In genomic region chr1:44290250-44291094, GRCh38 we compare ENCODE assay signal across 2 cellular contexts.
TF ChIP-seq lines count a peak whose summit lies in the region.

No MANE protein-coding gene starts in this region.

TF ChIP-seq in K562, 482 proteins besides CTCF, POLR2A, EP300 and RAD21 (continued from another document and continues in another):
- TF ChIP-seq, protein P1, sequence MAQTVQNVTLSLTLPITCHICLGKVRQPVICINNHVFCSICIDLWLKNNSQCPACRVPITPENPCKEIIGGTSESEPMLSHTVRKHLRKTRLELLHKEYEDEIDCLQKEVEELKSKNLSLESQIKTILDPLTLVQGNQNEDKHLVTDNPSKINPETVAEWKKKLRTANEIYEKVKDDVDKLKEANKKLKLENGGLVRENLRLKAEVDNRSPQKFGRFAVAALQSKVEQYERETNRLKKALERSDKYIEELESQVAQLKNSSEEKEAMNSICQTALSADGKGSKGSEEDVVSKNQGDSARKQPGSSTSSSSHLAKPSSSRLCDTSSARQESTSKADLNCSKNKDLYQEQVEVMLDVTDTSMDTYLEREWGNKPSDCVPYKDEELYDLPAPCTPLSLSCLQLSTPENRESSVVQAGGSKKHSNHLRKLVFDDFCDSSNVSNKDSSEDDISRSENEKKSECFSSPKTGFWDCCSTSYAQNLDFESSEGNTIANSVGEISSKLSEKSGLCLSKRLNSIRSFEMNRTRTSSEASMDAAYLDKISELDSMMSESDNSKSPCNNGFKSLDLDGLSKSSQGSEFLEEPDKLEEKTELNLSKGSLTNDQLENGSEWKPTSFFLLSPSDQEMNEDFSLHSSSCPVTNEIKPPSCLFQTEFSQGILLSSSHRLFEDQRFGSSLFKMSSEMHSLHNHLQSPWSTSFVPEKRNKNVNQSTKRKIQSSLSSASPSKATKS (CRISPR knock-in tag; IDR thresholded peaks at IDR 0.05): no peak
- TF ChIP-seq ZNF780A (CRISPR knock-in tag; IDR thresholded peaks at IDR 0.05) (no peak), DNMT1 (IDR thresholded peaks at IDR 0.05) (no peak), CEBPB (tag; IDR thresholded peaks at IDR 0.05) (peak; percentile 99), NCOA2 (IDR thresholded peaks at IDR 0.05; ENCODE audit: partially characterized antibody in 2 of 2) (no peak), PATZ1 (CRISPR knock-in tag; IDR thresholded peaks at IDR 0.05; ENCODE audit: borderline replicate concordance) (no peak), E2F6 (IDR thresholded peaks at IDR 0.05; ENCODE audit: borderline replicate concordance in 1 of 2, extremely low read depth in 1 of 2, insufficient read depth in 1 of 2, insufficient read length in 1 of 2, low read depth in 1 of 2, low read length in 1 of 2, poor library complexity in 1 of 2, severe bottlenecking in 1 of 2) (peak; percentile 85 to 87), SNIP1 (IDR thresholded peaks at IDR 0.05; ENCODE audit: low read depth) (no peak), ZNF12 (CRISPR knock-in tag; IDR thresholded peaks at IDR 0.05) (0 out of 2 replicates have a peak, but pooled peaks have one; percentile 41), SNRNP70 (optimal IDR thresholded peaks at IDR 0.05; ENCODE audit: low read depth, low read length) (no peak), RFX7 (CRISPR knock-in tag; IDR thresholded peaks at IDR 0.05) (0 out of 2 replicates have a peak, but pooled peaks have one; percentile 13), MTA3 (IDR thresholded peaks at IDR 0.05; ENCODE audit: borderline replicate concordance) (peak; percentile 85), PTTG1 (tag; IDR thresholded peaks at IDR 0.05; ENCODE audit: low read depth) (no peak), ATF4 (CRISPR knock-in tag; IDR thresholded peaks at IDR 0.05) (peak; percentile 58; the same call in 1 of the 2 replicates), ASH1L (IDR thresholded peaks at IDR 0.05; ENCODE audit: borderline replicate concordance, low read depth, partially characterized antibody) (no peak), TAF7 (tag; IDR thresholded peaks at IDR 0.05) (no peak), POLR2G (IDR thresholded peaks at IDR 0.05; ENCODE audit: low read depth, low read length) (no peak), ZNF699 (CRISPR knock-in tag; IDR thresholded peaks at IDR 0.05; ENCODE audit: insufficient replicate concordance) (no peak), SMARCA5 (IDR thresholded peaks at IDR 0.05) (no peak), JUNB (CRISPR knock-in tag; conservative IDR thresholded peaks at IDR 0.05) (no peak)
- TF ChIP-seq, protein P2, sequence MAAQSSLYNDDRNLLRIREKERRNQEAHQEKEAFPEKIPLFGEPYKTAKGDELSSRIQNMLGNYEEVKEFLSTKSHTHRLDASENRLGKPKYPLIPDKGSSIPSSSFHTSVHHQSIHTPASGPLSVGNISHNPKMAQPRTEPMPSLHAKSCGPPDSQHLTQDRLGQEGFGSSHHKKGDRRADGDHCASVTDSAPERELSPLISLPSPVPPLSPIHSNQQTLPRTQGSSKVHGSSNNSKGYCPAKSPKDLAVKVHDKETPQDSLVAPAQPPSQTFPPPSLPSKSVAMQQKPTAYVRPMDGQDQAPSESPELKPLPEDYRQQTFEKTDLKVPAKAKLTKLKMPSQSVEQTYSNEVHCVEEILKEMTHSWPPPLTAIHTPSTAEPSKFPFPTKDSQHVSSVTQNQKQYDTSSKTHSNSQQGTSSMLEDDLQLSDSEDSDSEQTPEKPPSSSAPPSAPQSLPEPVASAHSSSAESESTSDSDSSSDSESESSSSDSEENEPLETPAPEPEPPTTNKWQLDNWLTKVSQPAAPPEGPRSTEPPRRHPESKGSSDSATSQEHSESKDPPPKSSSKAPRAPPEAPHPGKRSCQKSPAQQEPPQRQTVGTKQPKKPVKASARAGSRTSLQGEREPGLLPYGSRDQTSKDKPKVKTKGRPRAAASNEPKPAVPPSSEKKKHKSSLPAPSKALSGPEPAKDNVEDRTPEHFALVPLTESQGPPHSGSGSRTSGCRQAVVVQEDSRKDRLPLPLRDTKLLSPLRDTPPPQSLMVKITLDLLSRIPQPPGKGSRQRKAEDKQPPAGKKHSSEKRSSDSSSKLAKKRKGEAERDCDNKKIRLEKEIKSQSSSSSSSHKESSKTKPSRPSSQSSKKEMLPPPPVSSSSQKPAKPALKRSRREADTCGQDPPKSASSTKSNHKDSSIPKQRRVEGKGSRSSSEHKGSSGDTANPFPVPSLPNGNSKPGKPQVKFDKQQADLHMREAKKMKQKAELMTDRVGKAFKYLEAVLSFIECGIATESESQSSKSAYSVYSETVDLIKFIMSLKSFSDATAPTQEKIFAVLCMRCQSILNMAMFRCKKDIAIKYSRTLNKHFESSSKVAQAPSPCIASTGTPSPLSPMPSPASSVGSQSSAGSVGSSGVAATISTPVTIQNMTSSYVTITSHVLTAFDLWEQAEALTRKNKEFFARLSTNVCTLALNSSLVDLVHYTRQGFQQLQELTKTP (IDR thresholded peaks at IDR 0.05; ENCODE audit: low read depth in 1 of 2, partially characterized antibody in 2 of 2): peak; percentile 49 to 65

TF ChIP-seq in SK-N-SH, 30 proteins besides CTCF, POLR2A, EP300 and RAD21 (continued from another document):
- TF ChIP-seq REST (IDR thresholded peaks at IDR 0.05; ENCODE audit: low read depth, low read length): no peak
